Comparison of ENCODE assay signal across 14 cellular contexts in the genomic region with DNA sequence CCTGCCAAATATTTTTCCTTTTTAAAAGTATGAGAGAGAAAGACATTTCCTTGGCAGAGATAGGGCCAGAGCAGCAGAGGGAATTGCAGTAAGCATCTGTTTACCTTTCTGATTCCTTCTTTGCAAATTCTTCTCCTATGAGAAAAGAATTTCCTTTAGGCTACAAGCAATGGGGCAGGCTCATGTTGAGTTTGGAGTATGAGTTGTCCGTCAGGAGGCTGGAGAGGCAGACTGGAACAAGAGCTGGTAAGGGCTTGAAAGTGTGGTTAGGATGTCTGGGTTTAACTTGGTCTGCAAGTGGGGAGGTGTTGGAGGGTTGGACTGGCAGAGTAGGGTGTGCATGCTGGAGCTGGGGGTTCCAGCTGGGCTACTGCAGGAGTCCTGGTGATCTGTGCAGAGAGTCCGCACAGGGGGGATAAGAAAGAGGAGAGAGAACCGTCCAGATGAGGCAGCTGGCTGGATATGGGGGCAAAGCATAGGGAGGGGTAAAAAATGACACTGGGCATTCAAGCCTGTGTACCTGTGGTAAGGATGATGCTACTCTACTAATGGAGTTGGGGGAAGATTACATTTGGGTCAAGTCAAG. TPM values are rescaled to one million over a fixed set of nuclear protein-coding genes. Genes with fewer than 3 reads are reported as not detected.
DNase-seq lines count a peak whose midpoint lies in the region; ATAC-seq, FAIRE-seq and TF ChIP-seq lines count a peak whose summit lies in the region.
"Had no signal": no experiment of that assay in that cellular context is flagged by ENCODE, and none has a peak within 500 bp of the region (broad histone marks: within the 10 kb centered on the region; RNA-seq: fewer than 3 reads in every experiment).

No MANE protein-coding gene starts in this region.

- H3K9me3 ChIP-seq in Panc1 (ENCODE audit: control insufficient read depth, insufficient read depth, low read depth, low read length) = no peaks in the 10 kb centered on the region
- H3K9me3 ChIP-seq in H1 (ENCODE audit: insufficient read depth in 2 of 2, low read depth in 1 of 2, low read length in 1 of 2) = peaks cover 0 to 4% of the 10 kb centered on the region in 2 experiments; a peak in 1 of 4 replicates
- H3K9me3 ChIP-seq: esophagus muscularis mucosa, suprapubic skin had no signal

- intact Hi-C loops in Panc1 (cut with micrococcal nuclease; ENCODE audit: unreplicated experiment) = no loop called here

- H3K27ac ChIP-seq in Panc1 (ENCODE audit: low read length) (peak overlapping the region; percentile 55; the same call in 1 of the 2 replicates), H1 (ENCODE audit: low read depth, low read length) (no peak overlapping the region), mesendoderm (ENCODE audit: low read depth, low read length) (no peak overlapping the region)
- H3K27ac ChIP-seq: esophagus muscularis mucosa, parathyroid adenoma, suprapubic skin had no signal

- H2BK120ac ChIP-seq in H1 (replicated peaks; ENCODE audit: low read depth, low read length) = peak overlapping the region; percentile 18
- H2BK120ac ChIP-seq in mesendoderm (ENCODE audit: low read depth, low read length) = no peak overlapping the region

- no TSS peak for BruUV-seq in Panc1 (replicated peaks; lab: Mats Ljungman, UMichigan)

- no peak for TF ChIP-seq CTCF in Panc1 (IDR thresholded peaks at IDR 0.05)
- no peak for TF ChIP-seq CTCF in H1 (IDR thresholded peaks at IDR 0.05; ENCODE audit: control extremely low read depth in 1 of 3, insufficient read depth in 1 of 3, low read depth in 1 of 3, low read length in 3 of 3)

- no peak for TF ChIP-seq EP300 in H1 (IDR thresholded peaks at IDR 0.05; ENCODE audit: borderline replicate concordance in 1 of 2, low read depth in 2 of 2, low read length in 2 of 2)

- H3K23me2 ChIP-seq in H1 (ENCODE audit: low read depth, low read length) = no peaks in the 10 kb centered on the region; the same call in 1 of the 2 replicates

- H2BK12ac ChIP-seq in H1 (ENCODE audit: low read depth, low read length) = peak overlapping the region; percentile 95

- in situ Hi-C loops in Panc1 (cut with HindIII; ENCODE audit: low pct_unique_long_range_greater_than_20kb, low sequenced_read_pairs) = no loop called here

- H3K36me3 ChIP-seq in Panc1 (ENCODE audit: control insufficient read depth, insufficient read depth, low read length) (no peaks in the 10 kb centered on the region), H1 (ENCODE audit: control insufficient read depth in 2 of 4, insufficient read depth in 4 of 4, low read length in 3 of 4) (no peaks in the 10 kb centered on the region), mesendoderm (ENCODE audit: control insufficient read depth, insufficient read depth, low read length) (no peaks in the 10 kb centered on the region)
- H3K36me3 ChIP-seq: esophagus muscularis mucosa, suprapubic skin had no signal

- TF ChIP-seq RAD21 in H1 (IDR thresholded peaks at IDR 0.05 in 1 of 2, conservative IDR thresholded peaks at IDR 0.05 in 1 of 2; ENCODE audit: low read depth in 2 of 2, low read length in 2 of 2) = no peak

- FAIRE-seq in H1 (lab: Jason Lieb, UNC) = no peak

- no peaks in the 10 kb centered on the region for H4K20me1 ChIP-seq in H1 (replicated peaks in 1 of 2; ENCODE audit: control insufficient read depth in 1 of 2, insufficient read depth in 2 of 2, low read length in 2 of 2)

- H4K8ac ChIP-seq in H1 (ENCODE audit: extremely low read depth, insufficient read depth, low read length) (no peak overlapping the region), mesendoderm (ENCODE audit: low read depth, low read length) (no peak overlapping the region)

- peak overlapping the region; percentile 95 for H2AK5ac ChIP-seq in H1 (ENCODE audit: low read depth, low read length)
- no peak overlapping the region for H2AK5ac ChIP-seq in mesendoderm (ENCODE audit: low read length)

- ATAC-seq in Panc1 = peak; percentile 73
- no peak for ATAC-seq in HG02610 (IDR thresholded peaks at IDR 0.05; ENCODE audit: unreplicated experiment)

- H2BK15ac ChIP-seq in H1 (ENCODE audit: low read length) (0 out of 2 replicates have a peak overlapping the region, but pooled peaks have one; percentile 31), mesendoderm (replicated peaks; ENCODE audit: low read depth) (no peak overlapping the region)

- peaks cover 48% of the 10 kb centered on the region for H3K4me1 ChIP-seq in Panc1 (ENCODE audit: control insufficient read depth, insufficient read depth, low read length)
- peaks cover 5 to 14% (median 12%) of the 10 kb centered on the region in 4 experiments; a peak in 6 of 7 replicates for H3K4me1 ChIP-seq in H1 (replicated peaks in 1 of 4; ENCODE audit: control insufficient read depth in 3 of 4, insufficient read depth in 4 of 4, low read length in 3 of 4)
- peaks cover 3% of the 10 kb centered on the region for H3K4me1 ChIP-seq in mesendoderm (ENCODE audit: control insufficient read depth, low read depth, low read length)
- H3K4me1 ChIP-seq: parathyroid adenoma, suprapubic skin had no signal

- peak overlapping the region; percentile 90; the same call in 1 of the 2 replicates for H2BK5ac ChIP-seq in H1 (ENCODE audit: low read depth, low read length)
- no peak overlapping the region for H2BK5ac ChIP-seq in mesendoderm (ENCODE audit: low read length)

- H3K4me3 ChIP-seq in Panc1 (ENCODE audit: low read depth in 2 of 2, low read length in 2 of 2) (no peak overlapping the region), H1 (ENCODE audit: extremely low read depth in 1 of 4, insufficient read depth in 2 of 4, low read depth in 3 of 4, low read length in 4 of 4) (no peak overlapping the region), mesendoderm (ENCODE audit: low read length) (no peak overlapping the region)
- H3K4me3 ChIP-seq: esophagus muscularis mucosa, suprapubic skin had no signal

- no peak for TF ChIP-seq POLR2A in H1 (IDR thresholded peaks at IDR 0.05; ENCODE audit: control extremely low read depth in 1 of 2, low read depth in 2 of 2, low read length in 2 of 2)

- H4K91ac ChIP-seq in H1 (replicated peaks; ENCODE audit: insufficient read length, low read length) = peak overlapping the region; percentile 67

- DNase-seq in AG20443 (ENCODE audit: low spot score) = peak; percentile 28
- DNase-seq in Panc1 (ENCODE audit: low read depth, low spot score) = no peak
- DNase-seq in H1 (ENCODE audit: low read depth in 1 of 2, low spot score in 2 of 2) = no peak
- DNase-seq in mesendoderm = peak; percentile 84
- DNase-seq in NOMO-1 treated with DMSO at 0.1 percent for 48 hours (lab: John Stamatoyannopoulos, UW; ENCODE audit: unreplicated experiment) = no peak
- no peak for DNase-seq in NCI-H146 (lab: John Stamatoyannopoulos, UW)
- DNase-seq in NAMALWA (ENCODE audit: low spot score) = no peak
- DNase-seq: activated CD8-positive, alpha-beta memory T cell treated with anti-CD3 and anti-CD28 coated beads, Interleukin-2, amount 50 U/mL, for 48 hours; activated naive CD4-positive, alpha-beta T cell treated with anti-CD3 and anti-CD28 coated beads, Interleukin-2, amount 50 U/mL, for 16 hours; stimulated activated CD4-positive, alpha-beta T cell treated with anti-CD3 and anti-CD28 coated beads, Interleukin-12 subunit alpha, Interleukin-12 subunit beta, amount 100 ng/mL, for 4 hours had no signal

- H3K79me1 ChIP-seq in H1 (ENCODE audit: low read depth, low read length) = peaks cover 4% of the 10 kb centered on the region; the same call in 1 of the 2 replicates
- H3K79me1 ChIP-seq in mesendoderm (ENCODE audit: low read length) = peaks cover 2% of the 10 kb centered on the region

- H3K23ac ChIP-seq in H1 (ENCODE audit: insufficient read length) (no peak overlapping the region), mesendoderm (ENCODE audit: low read length) (no peak overlapping the region)

- H3K56ac ChIP-seq in H1 (replicated peaks; ENCODE audit: insufficient read length, low read depth, low read length) = no peak overlapping the region
- peak overlapping the region; percentile 22 for H3K56ac ChIP-seq in mesendoderm (ENCODE audit: low read length)

- no peak overlapping the region for H3K14ac ChIP-seq in H1 (ENCODE audit: insufficient read length)

- peak overlapping the region; percentile 88; the same call in 1 of the 2 replicates for H2BK20ac ChIP-seq in H1 (ENCODE audit: low read length)

- no peak overlapping the region for H2AFZ ChIP-seq in H1 (ENCODE audit: low read length)
- H2AFZ ChIP-seq: parathyroid adenoma had no signal

- H3K9ac ChIP-seq in H1 (replicated peaks in 1 of 4; ENCODE audit: extremely low read depth in 1 of 4, low read depth in 3 of 4, low read length in 3 of 4) (no peak overlapping the region), mesendoderm (ENCODE audit: low read length) (no peak overlapping the region)
- H3K9ac ChIP-seq: parathyroid adenoma had no signal

- CTCF ChIA-PET in Panc1 (lab: Charles Lee) = no interaction called here
- CTCF ChIA-PET in H1 (lab: Charles Lee; ENCODE audit: partially characterized antibody) = interaction anchor here (0.7 to 1.1 kb wide), 3 partner anchors 9 to 300 kb away, joined by 3 read pairs; a partner anchor contains a TSS

- POLR2A ChIA-PET in Panc1 (lab: Charles Lee) (no interaction called here), H1 (lab: Charles Lee; ENCODE audit: partially characterized antibody) (no interaction called here)

- H3K18ac ChIP-seq in H1 (ENCODE audit: extremely low read depth, low read length) (peak overlapping the region; percentile 49; the same call in 1 of the 2 replicates), mesendoderm (ENCODE audit: low read length) (no peak overlapping the region)

- H3K4ac ChIP-seq in H1 (replicated peaks; ENCODE audit: insufficient read length, low read depth, low read length) (no peak overlapping the region), mesendoderm (ENCODE audit: low read depth, low read length) (no peak overlapping the region)

- H4K5ac ChIP-seq in H1 (ENCODE audit: insufficient read length, low read depth, low read length) (peak overlapping the region; percentile 18), mesendoderm (ENCODE audit: low read length) (no peak overlapping the region)

- H3K79me2 ChIP-seq in H1 (ENCODE audit: control insufficient read depth in 1 of 2, insufficient read depth in 2 of 2, low read length in 2 of 2) (peaks cover 0 to 16% of the 10 kb centered on the region in 2 experiments; a peak in 2 of 4 replicates), mesendoderm (ENCODE audit: control insufficient read depth, insufficient read depth, low read length) (no peaks in the 10 kb centered on the region)
- H3K79me2 ChIP-seq: parathyroid adenoma had no signal

- 79% methylated on average over 3 of the region's 3 CpGs; no CpG with 5 or more reads in 1 of the 2 experiments for WGBS in H1 (ENCODE audit: extremely low coverage in 1 of 2, insufficient coverage in 1 of 2, insufficient read length in 1 of 2, insufficient replicate concordance in 2 of 2, low coverage in 1 of 2, low lambda C conversion rate in 2 of 2, missing lambda C conversion rate in 1 of 2), 2 experiments
- no CpG with 5 or more reads among the region's 3 CpGs for WGBS in mesendoderm (ENCODE audit: extremely low coverage, insufficient coverage, low lambda C conversion rate)

- H3K27me3 ChIP-seq in Panc1 (ENCODE audit: control insufficient read depth, insufficient read depth, low read length) (no peaks in the 10 kb centered on the region), H1 (replicated peaks in 1 of 4; ENCODE audit: control insufficient read depth in 3 of 4, extremely low read depth in 1 of 4, insufficient read depth in 3 of 4, low read length in 3 of 4) (no peaks in the 10 kb centered on the region), mesendoderm (ENCODE audit: insufficient read depth, low read length, poor library complexity) (no peaks in the 10 kb centered on the region)
- H3K27me3 ChIP-seq: esophagus muscularis mucosa, suprapubic skin had no signal

- H3K4me2 ChIP-seq in H1 (ENCODE audit: insufficient read depth in 1 of 2, low read depth in 2 of 2, low read length in 2 of 2) (peak overlapping the region in 1 of 2 experiments; percentile 39; a peak in 1 of 4 replicates), mesendoderm (ENCODE audit: low read length) (no peak overlapping the region)

RNA-seq across cellular contexts. Expression of a gene that starts 19.7 kb away (rescaled TPM):
- total RNA-seq in Panc1 (2021; ENCODE audit: unreplicated experiment) = 14.9 TPM
- polyA plus RNA-seq in Panc1 (2012; ENCODE audit: insufficient read length) = 8.3 TPM
- 22.2 and 23.9 TPM in 2 replicates for total RNA-seq in H1 (2021; fragmentation: NEBNext Ultra II Directional; extraction: Animal tissue kit (Norgen Biotek cat#: 25700))
- polyA plus RNA-seq in H1 (2011; rRNA removed) = 7.4 and 13.8 TPM in 2 replicates
- 10.4 TPM for polyA plus RNA-seq in H1 (2011; cell fraction: cytosol; rRNA removed)
- 27.4 TPM for polyA plus RNA-seq in H1 (2011; cell fraction: nucleus; rRNA removed)
- polyA plus RNA-seq in H1 (2012, experiment 1 of 2) = 10.0 to 18.2 TPM (median 12.7 TPM) in 4 replicates
- polyA plus RNA-seq in H1 (2012, experiment 2 of 2) = 1.7 TPM
- 15.1 TPM for polyA plus RNA-seq in H1 (2013, experiment 1 of 2)
- 12.6 TPM for polyA plus RNA-seq in H1 (2013, experiment 2 of 2)
- 43.9 and 47.9 TPM in 2 replicates for polyA minus RNA-seq in H1 (2011; rRNA and poly(A)+ RNA removed)
- 16.0 TPM for polyA minus RNA-seq in H1 (2011; cell fraction: cytosol; rRNA and poly(A)+ RNA removed)
- polyA minus RNA-seq in H1 (2011; cell fraction: nucleus; rRNA and poly(A)+ RNA removed) = 79.3 TPM
- 6.3 TPM for polyA plus RNA-seq in mesendoderm (2013, experiment 1 of 2)
- polyA plus RNA-seq in mesendoderm (2013, experiment 2 of 2) = 6.0 TPM

Comparison
In these comparisons a context has a peak if more than half of its experiments do, and no peak if none do; other contexts are left out.
1. DNase-seq: peak in AG20443 (single experiment) and mesendoderm (single experiment); none in Panc1 (single experiment), H1 (0 of 2), NOMO-1 treated with DMSO at 0.1 percent for 48 hours (single experiment), NCI-H146 (single experiment) and NAMALWA (single experiment).